ENCODE assay signal across 8 cellular contexts in the genomic region with DNA sequence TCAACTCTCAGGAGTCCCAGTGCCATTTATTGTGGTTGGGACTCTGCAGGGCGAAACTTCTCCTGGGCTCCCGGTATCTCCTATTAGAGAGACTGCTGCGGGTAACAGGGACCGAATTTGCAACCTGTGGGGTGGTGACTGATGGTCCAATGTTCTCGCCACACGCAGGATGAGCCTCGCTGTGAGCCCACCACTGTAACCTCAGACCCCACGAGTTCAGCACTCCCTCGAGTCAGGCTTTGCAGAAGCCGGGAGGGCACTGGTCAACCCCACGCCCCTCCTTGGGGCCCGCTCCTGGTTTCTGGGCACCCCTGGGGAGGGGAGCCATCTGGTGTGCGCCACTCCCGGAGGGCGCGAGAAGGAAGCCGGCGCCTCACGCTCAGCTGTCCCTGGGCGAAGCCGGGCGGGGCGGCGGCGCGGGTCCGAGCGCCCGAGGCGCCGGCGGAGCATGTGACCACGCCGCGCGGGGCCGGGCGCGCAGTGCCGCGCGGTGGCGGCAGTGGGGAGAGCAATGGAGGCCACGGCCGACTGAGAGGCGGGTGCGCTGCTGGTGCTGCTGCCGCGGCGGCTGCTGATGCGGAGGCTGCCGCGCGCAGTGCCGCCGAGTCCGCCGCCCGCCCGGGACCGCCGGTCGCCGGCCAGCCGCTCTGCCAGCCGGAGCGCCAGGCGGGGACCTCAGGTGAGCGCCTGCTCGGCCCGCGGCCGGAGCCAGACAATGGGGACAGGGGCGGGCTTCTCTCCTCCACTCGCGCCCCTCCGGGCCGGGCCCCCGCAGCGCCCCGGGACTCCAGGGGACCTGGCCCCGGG.
A peak's percentile ranks its signal among the peaks of the same experiment; 100 is the strongest.
DNase-seq lines count a peak whose midpoint lies in the region; ATAC-seq and TF ChIP-seq lines count a peak whose summit lies in the region.

No MANE protein-coding gene starts in this region.

- no peak overlapping the region for H3K27ac ChIP-seq in ACC112 (ENCODE audit: low read depth, low read length)
- H3K27ac ChIP-seq in colonic mucosa, result peak overlapping the region; percentile 53

- ATAC-seq in GM18498 (IDR thresholded peaks at IDR 0.05; ENCODE audit: unreplicated experiment), result peak; percentile 97
- peak; percentile 95 for ATAC-seq in HG02852 (IDR thresholded peaks at IDR 0.05; ENCODE audit: unreplicated experiment)
- ATAC-seq in left lobe of liver, result peak; percentile 89

- peaks cover 48% of the 10 kb centered on the region for H3K27me3 ChIP-seq in ACC112 (ENCODE audit: insufficient read depth, low read length)
- no peaks in the 10 kb centered on the region for H3K27me3 ChIP-seq in colonic mucosa

- peak overlapping the region; percentile 80 for H3K4me3 ChIP-seq in ACC112 (ENCODE audit: low read depth, low read length)
- H3K4me3 ChIP-seq in colonic mucosa, result peak overlapping the region; percentile 80

- H3K36me3 ChIP-seq in ACC112 (ENCODE audit: insufficient read depth, low read length), result no peaks in the 10 kb centered on the region
- H3K36me3 ChIP-seq in colonic mucosa, result no peaks in the 10 kb centered on the region

- H3K9ac ChIP-seq in colonic mucosa (ENCODE audit: low read depth in 2 of 2, low read length in 2 of 2), result peak overlapping the region; percentile 57 to 72

- no peak for TF ChIP-seq CTCF in colonic mucosa (IDR thresholded peaks at IDR 0.05)

- H3K4me1 ChIP-seq in ACC112 (ENCODE audit: control insufficient read depth, insufficient read depth, low read length, unreplicated experiment) (no peaks in the 10 kb centered on the region), colonic mucosa (no peaks in the 10 kb centered on the region)

- intact Hi-C loops in colonic mucosa (cut with DNase I), result loop anchor here (10.0 kb wide), 1 partner anchor 256 kb away; no protein-coding TSS in a partner anchor

- peak overlapping the region; percentile 94 for H2AFZ ChIP-seq in ACC112 (ENCODE audit: low read length, unreplicated experiment)

- H3K9me3 ChIP-seq in colonic mucosa, result no peaks in the 10 kb centered on the region

- H3K79me2 ChIP-seq in ACC112 (ENCODE audit: control insufficient read depth, insufficient read depth, low read length, unreplicated experiment), result no peaks in the 10 kb centered on the region

- DNase-seq in NCI-H1105 treated with DMSO at 0.1 percent for 48 hours (lab: John Stamatoyannopoulos, UW), result peak; percentile 38
- peak; percentile 63 for DNase-seq in T1000 (lab: John Stamatoyannopoulos, UW)
- DNase-seq in colonic mucosa, result peak; percentile 73
- no peak for DNase-seq in left lobe of liver (ENCODE audit: low spot score)
- DNase-seq in stimulated activated CD4-positive, alpha-beta T cell treated with anti-CD3 and anti-CD28 coated beads, Interleukin-2, amount 100 ng/mL, for 4 hours (ENCODE audit: low read depth), result peak; percentile 12
